ENCODE assay signal across 8 cellular contexts in genomic region chr11:14300661-14301304, GRCh38. TPM values are rescaled to one million over a fixed set of nuclear protein-coding genes. Genes with fewer than 3 reads are reported as not detected.
A peak's percentile ranks its signal among the peaks of the same experiment; 100 is the strongest.
DNase-seq lines count a peak whose midpoint lies in the region; ATAC-seq and TF ChIP-seq lines count a peak whose summit lies in the region.

No MANE protein-coding gene starts in this region.

- H3K4me1 ChIP-seq in CD4-positive, CD25-positive, alpha-beta regulatory T cell (ENCODE audit: control insufficient read depth, insufficient read depth, low read length, poor library complexity, severe bottlenecking), result no peaks in the 10 kb centered on the region
- H3K4me1 ChIP-seq in naive thymus-derived CD4-positive, alpha-beta T cell (ENCODE audit: control insufficient read depth in 2 of 2, insufficient read depth in 2 of 2, low read length in 2 of 2), result no peaks in the 10 kb centered on the region
- H3K4me1 ChIP-seq in tibial artery, result peaks cover 0 to 33% (median 4%) of the 10 kb centered on the region in 4 donors

- ATAC-seq in CD4-positive, CD25-positive, alpha-beta regulatory T cell (ENCODE audit: low read depth in 2 of 2), result peak; percentile 58 to 80
- peak; percentile 64 for ATAC-seq in GM19025 (IDR thresholded peaks at IDR 0.05; ENCODE audit: low read depth, unreplicated experiment)
- peak; percentile 85 for ATAC-seq in HG03196 (IDR thresholded peaks at IDR 0.05; ENCODE audit: unreplicated experiment)
- peak; percentile 89 for ATAC-seq in activated CD8-positive, alpha-beta T cell treated with anti-CD3 and anti-CD28 coated beads, Interleukin-2, amount 10 ng/mL, durations not matched to agents 7 days and 5 days
- peak; percentile 88 for ATAC-seq in naive thymus-derived CD4-positive, alpha-beta T cell

- H3K4me1 Mint-ChIP-seq in CD4-positive, CD25-positive, alpha-beta regulatory T cell, result peaks cover 0 to 1% (median 0%) of the 10 kb centered on the region in 4 donors
- peaks cover 36% of the 10 kb centered on the region for H3K4me1 Mint-ChIP-seq in activated CD8-positive, alpha-beta T cell treated with anti-CD3 and anti-CD28 coated beads, Interleukin-2, amount 10 ng/mL, durations not matched to agents 7 days and 5 days (ENCODE audit: low read depth)
- peaks cover 0 to 35% (median 0%) of the 10 kb centered on the region in 7 donors for H3K4me1 Mint-ChIP-seq in naive thymus-derived CD4-positive, alpha-beta T cell

- POLR2A ChIA-PET in activated CD8-positive, alpha-beta T cell treated with anti-CD3 and anti-CD28 coated beads, Interleukin-2, amount 10 ng/mL, durations not matched to agents 7 days and 5 days (lab: Charles Lee), result interaction anchor here (1.0 to 1.1 kb wide), 2 partner anchors 91 to 154 kb away, joined by 3 to 9 read pairs; no protein-coding TSS in a partner anchor
- POLR2A ChIA-PET in naive thymus-derived CD4-positive, alpha-beta T cell (lab: Charles Lee), result interaction anchor here (0.6 kb wide), 1 partner anchor 525 kb away, joined by 4 read pairs; no protein-coding TSS in a partner anchor

- H3K36me3 Mint-ChIP-seq in CD4-positive, CD25-positive, alpha-beta regulatory T cell, result no peaks in the 10 kb centered on the region
- peaks cover 2% of the 10 kb centered on the region for H3K36me3 Mint-ChIP-seq in activated CD8-positive, alpha-beta T cell treated with anti-CD3 and anti-CD28 coated beads, Interleukin-2, amount 10 ng/mL, durations not matched to agents 7 days and 5 days (ENCODE audit: low read depth)
- peaks cover 0 to 6% (median 0%) of the 10 kb centered on the region in 5 donors for H3K36me3 Mint-ChIP-seq in naive thymus-derived CD4-positive, alpha-beta T cell

- H3K27me3 ChIP-seq in CD4-positive, CD25-positive, alpha-beta regulatory T cell (ENCODE audit: control insufficient read depth, insufficient read depth, low read length), result no peaks in the 10 kb centered on the region
- no peaks in the 10 kb centered on the region for H3K27me3 ChIP-seq in naive thymus-derived CD4-positive, alpha-beta T cell (ENCODE audit: control insufficient read depth in 2 of 2, insufficient read depth in 2 of 2, low read length in 2 of 2)
- no peaks in the 10 kb centered on the region for H3K27me3 ChIP-seq in tibial artery

- no peaks in the 10 kb centered on the region for H3K9me3 ChIP-seq in CD4-positive, CD25-positive, alpha-beta regulatory T cell (ENCODE audit: control insufficient read depth in 2 of 2, low read length in 2 of 2)
- no peaks in the 10 kb centered on the region for H3K9me3 ChIP-seq in naive thymus-derived CD4-positive, alpha-beta T cell (ENCODE audit: control insufficient read depth in 2 of 3, low read length in 3 of 3)
- no peaks in the 10 kb centered on the region for H3K9me3 ChIP-seq in tibial artery

- CTCF ChIA-PET in activated CD8-positive, alpha-beta T cell treated with anti-CD3 and anti-CD28 coated beads, Interleukin-2, amount 10 ng/mL, durations not matched to agents 7 days and 5 days (lab: Charles Lee), result interaction anchor here (0.5 to 8.1 kb wide), 36 partner anchors 8 to 607 kb away, joined by 3 to 180 read pairs (median 5); partner anchors contain the start of gene PSMA1
- CTCF ChIA-PET in naive thymus-derived CD4-positive, alpha-beta T cell (lab: Charles Lee), result interaction anchor here (0.6 to 3.6 kb wide), 7 partner anchors 14 to 607 kb away, joined by 3 to 52 read pairs (median 4); no protein-coding TSS in a partner anchor

- H3K27ac ChIP-seq in CD4-positive, CD25-positive, alpha-beta regulatory T cell (ENCODE audit: insufficient read depth, low read length, poor library complexity, severe bottlenecking), result no peak overlapping the region
- H3K27ac ChIP-seq in naive thymus-derived CD4-positive, alpha-beta T cell (ENCODE audit: low read depth, low read length), result no peak overlapping the region
- H3K27ac ChIP-seq in tibial artery, result no peak overlapping the region

- no peaks in the 10 kb centered on the region for H3K36me3 ChIP-seq in CD4-positive, CD25-positive, alpha-beta regulatory T cell (ENCODE audit: control insufficient read depth, insufficient read depth, low read length)
- H3K36me3 ChIP-seq in naive thymus-derived CD4-positive, alpha-beta T cell (ENCODE audit: control insufficient read depth in 2 of 3, insufficient read depth in 3 of 3, low read length in 3 of 3), result no peaks in the 10 kb centered on the region
- H3K36me3 ChIP-seq in tibial artery, result no peaks in the 10 kb centered on the region

- no peak overlapping the region for H3K4me3 Mint-ChIP-seq in CD4-positive, CD25-positive, alpha-beta regulatory T cell
- H3K4me3 Mint-ChIP-seq in activated CD8-positive, alpha-beta T cell treated with anti-CD3 and anti-CD28 coated beads, Interleukin-2, amount 10 ng/mL, durations not matched to agents 7 days and 5 days, result no peak overlapping the region
- H3K4me3 Mint-ChIP-seq in naive thymus-derived CD4-positive, alpha-beta T cell, result no peak overlapping the region

- peaks cover 4% of the 10 kb centered on the region for H3K27me3 Mint-ChIP-seq in CD4-positive, CD25-positive, alpha-beta regulatory T cell
- H3K27me3 Mint-ChIP-seq in activated CD8-positive, alpha-beta T cell treated with anti-CD3 and anti-CD28 coated beads, Interleukin-2, amount 10 ng/mL, durations not matched to agents 7 days and 5 days (ENCODE audit: low read depth), result no peaks in the 10 kb centered on the region
- no peaks in the 10 kb centered on the region for H3K27me3 Mint-ChIP-seq in naive thymus-derived CD4-positive, alpha-beta T cell

- DNase-seq in CD4-positive, CD25-positive, alpha-beta regulatory T cell, result peak in 2 of 3 donors; percentile 20 to 70
- peak; percentile 61 for DNase-seq in NCI-H748 (lab: John Stamatoyannopoulos, UW; ENCODE audit: unreplicated experiment)
- DNase-seq in activated CD8-positive, alpha-beta T cell treated with anti-CD3 and anti-CD28 coated beads, Interleukin-2, amount 10 ng/mL, durations not matched to agents 7 days and 5 days, result peak; percentile 67
- no peak for DNase-seq in epithelial cell of proximal tubule (ENCODE audit: low read depth)
- DNase-seq in naive thymus-derived CD4-positive, alpha-beta T cell, result peak in 7 of 9 donors; percentile 19 to 47 (median 26)
- peak; percentile 66 to 77 for DNase-seq in tibial artery

- no peak overlapping the region for H3K4me3 ChIP-seq in CD4-positive, CD25-positive, alpha-beta regulatory T cell (ENCODE audit: low read depth, low read length)
- H3K4me3 ChIP-seq in epithelial cell of proximal tubule (ENCODE audit: low read depth, low read length) (no peak overlapping the region), tibial artery (no peak overlapping the region)
- H3K4me3 ChIP-seq in naive thymus-derived CD4-positive, alpha-beta T cell (ENCODE audit: low read length), result no peak overlapping the region

- TF ChIP-seq CTCF in epithelial cell of proximal tubule (conservative IDR thresholded peaks at IDR 0.05; ENCODE audit: low read depth, low read length), result peak; percentile 87
- peak; percentile 83 to 84 for TF ChIP-seq CTCF in tibial artery (IDR thresholded peaks at IDR 0.05)

- H3K9me3 Mint-ChIP-seq in CD4-positive, CD25-positive, alpha-beta regulatory T cell, result no peaks in the 10 kb centered on the region
- no peaks in the 10 kb centered on the region for H3K9me3 Mint-ChIP-seq in activated CD8-positive, alpha-beta T cell treated with anti-CD3 and anti-CD28 coated beads, Interleukin-2, amount 10 ng/mL, durations not matched to agents 7 days and 5 days (ENCODE audit: insufficient read depth)
- no peaks in the 10 kb centered on the region for H3K9me3 Mint-ChIP-seq in naive thymus-derived CD4-positive, alpha-beta T cell

- intact Hi-C loops in naive thymus-derived CD4-positive, alpha-beta T cell (cut with micrococcal nuclease), result loop anchor here (1.0 to 5.0 kb wide), 6 partner anchors 57 to 774 kb away; partner anchors contain the start of gene RRAS2 (in 1 of the 2)
- intact Hi-C loops in tibial artery (cut with DNase I; ENCODE audit: low total_unique reads), result loop anchor here (2.0 kb wide), 1 partner anchor 154 kb away; no protein-coding TSS in a partner anchor

- H3K27ac Mint-ChIP-seq in CD4-positive, CD25-positive, alpha-beta regulatory T cell, result no peak overlapping the region
- H3K27ac Mint-ChIP-seq in activated CD8-positive, alpha-beta T cell treated with anti-CD3 and anti-CD28 coated beads, Interleukin-2, amount 10 ng/mL, durations not matched to agents 7 days and 5 days, result no peak overlapping the region
- no peak overlapping the region for H3K27ac Mint-ChIP-seq in naive thymus-derived CD4-positive, alpha-beta T cell

RNA-seq across cellular contexts. Expression of gene RRAS2, which starts 58.2 kb away (rescaled TPM):
- total RNA-seq in CD4-positive, CD25-positive, alpha-beta regulatory T cell, result 13.9 TPM
- 1 to 10 TPM; 1.8 to 4.9 (median 4.1) TPM for polyA plus RNA-seq in CD4-positive, CD25-positive, alpha-beta regulatory T cell
- total RNA-seq in activated CD8-positive, alpha-beta T cell treated with anti-CD3 and anti-CD28 coated beads, Interleukin-2, amount 10 ng/mL, durations not matched to agents 7 days and 5 days, result 10 to 100 TPM; 97.3 to 98.1 TPM
- total RNA-seq in epithelial cell of proximal tubule, result 86.7 and 90.0 TPM in 2 replicates
- total RNA-seq in naive thymus-derived CD4-positive, alpha-beta T cell, result 10 to 100 TPM; 12.6 to 55.3 (median 22.2) TPM
- polyA plus RNA-seq in naive thymus-derived CD4-positive, alpha-beta T cell, result 1 to 10 TPM; 6.0 to 8.3 TPM
